In genomic region chr12:68240975-68241374, GRCh38 we compare ENCODE assay signal across 8 cellular contexts. TPM values are rescaled to one million over a fixed set of nuclear protein-coding genes. Genes with fewer than 3 reads are reported as not detected.
DNase-seq lines count a peak whose midpoint lies in the region; ATAC-seq and TF ChIP-seq lines count a peak whose summit lies in the region.

No MANE protein-coding gene starts in this region.

- POLR2A ChIA-PET in AG04450 (lab: Yijun Ruan, JAX), result no interaction called here

- no peaks in the 10 kb centered on the region for H3K9me3 ChIP-seq in AG04450 (ENCODE audit: control insufficient read depth, insufficient read depth, low read length)

- H3K4me3 ChIP-seq in AG04450 (ENCODE audit: low read depth, low read length), result peak overlapping the region; percentile 5; the same call in 1 of the 2 replicates

- H3K36me3 Mint-ChIP-seq in progenitor cell of endocrine pancreas (ENCODE audit: insufficient read depth), result no peaks in the 10 kb centered on the region

- peaks cover 13% of the 10 kb centered on the region for H3K4me1 Mint-ChIP-seq in progenitor cell of endocrine pancreas (ENCODE audit: low read depth)

- no peak overlapping the region for H3K4me3 Mint-ChIP-seq in progenitor cell of endocrine pancreas (ENCODE audit: low read depth)

- H3K9me3 Mint-ChIP-seq in progenitor cell of endocrine pancreas (ENCODE audit: low read depth), result no peaks in the 10 kb centered on the region

- CTCF ChIA-PET in AG04450 (lab: Charles Lee), result interaction anchor here (0.8 to 3.5 kb wide), 3 partner anchors 9 to 76 kb away, joined by 3 to 16 read pairs (median 6); no protein-coding TSS in a partner anchor

- H3K27ac Mint-ChIP-seq in progenitor cell of endocrine pancreas, result no peak overlapping the region

- no peak for TF ChIP-seq CTCF in AG04450 (IDR thresholded peaks at IDR 0.05; ENCODE audit: low read depth, low read length)
- TF ChIP-seq CTCF in progenitor cell of endocrine pancreas (IDR thresholded peaks at IDR 0.05; ENCODE audit: unreplicated experiment), result no peak

- ATAC-seq in GM19395 (IDR thresholded peaks at IDR 0.05; ENCODE audit: unreplicated experiment) (peak; percentile 96), HG03457 (IDR thresholded peaks at IDR 0.05; ENCODE audit: unreplicated experiment) (peak; percentile 96)

- H3K27me3 ChIP-seq in AG04450 (ENCODE audit: control insufficient read depth, insufficient read depth, low read length), result no peaks in the 10 kb centered on the region

- no peak overlapping the region for H3K27ac ChIP-seq in AG04450 (ENCODE audit: low read depth, low read length)

- no peaks in the 10 kb centered on the region for H3K27me3 Mint-ChIP-seq in progenitor cell of endocrine pancreas

- no peak for DNase-seq in AG04450 (ENCODE audit: low read depth, low spot score)
- peak; percentile 23 to 43 for DNase-seq in activated CD4-positive, alpha-beta T cell treated with anti-CD3 and anti-CD28 coated beads, Interleukin-2, amount 50 U/mL, for 4 hours
- peak; percentile 42 for DNase-seq in fibroblast of peridontal ligament (ENCODE audit: extremely low read depth)
- DNase-seq in stimulated activated CD4-positive, alpha-beta T cell treated with anti-CD3 and anti-CD28 coated beads, TNF-alpha, amount 100 ng/mL, for 24 hours (ENCODE audit: low read depth in 3 of 3), result peak in 2 of 3 experiments; percentile 37 to 43
- DNase-seq in progenitor cell of endocrine pancreas (ENCODE audit: low spot score, unreplicated experiment), result no peak
- no peak for DNase-seq in iPS-NIHi11 (ENCODE audit: low spot score)

RNA-seq across cellular contexts. Expression of gene IL22, which starts 12.4 kb away (rescaled TPM):
- not detected in 2 replicates for polyA plus RNA-seq in AG04450 (2011; rRNA removed)
- polyA minus RNA-seq in AG04450 (2011; rRNA and poly(A)+ RNA removed), result not detected in 2 replicates
- not detected in 2 replicates for total RNA-seq in progenitor cell of endocrine pancreas

RNA-seq across cellular contexts. Expression of gene IL26, which starts 15.4 kb away (rescaled TPM):
- not detected in 2 replicates for polyA plus RNA-seq in AG04450 (2011; rRNA removed)
- not detected in 2 replicates for polyA minus RNA-seq in AG04450 (2011; rRNA and poly(A)+ RNA removed)
- total RNA-seq in progenitor cell of endocrine pancreas, result not detected in 2 replicates

Comparison
In these comparisons a context has a peak if more than half of its experiments do, and no peak if none do; other contexts are left out.
1. DNase-seq: peak in activated CD4-positive, alpha-beta T cell treated with anti-CD3 and anti-CD28 coated beads, Interleukin-2, amount 50 U/mL, for 4 hours (2 of 2), fibroblast of peridontal ligament (single experiment) and stimulated activated CD4-positive, alpha-beta T cell treated with anti-CD3 and anti-CD28 coated beads, TNF-alpha, amount 100 ng/mL, for 24 hours (2 of 3); none in AG04450 (single experiment), progenitor cell of endocrine pancreas (single experiment) and iPS-NIHi11 (single experiment).